In the genomic region with DNA sequence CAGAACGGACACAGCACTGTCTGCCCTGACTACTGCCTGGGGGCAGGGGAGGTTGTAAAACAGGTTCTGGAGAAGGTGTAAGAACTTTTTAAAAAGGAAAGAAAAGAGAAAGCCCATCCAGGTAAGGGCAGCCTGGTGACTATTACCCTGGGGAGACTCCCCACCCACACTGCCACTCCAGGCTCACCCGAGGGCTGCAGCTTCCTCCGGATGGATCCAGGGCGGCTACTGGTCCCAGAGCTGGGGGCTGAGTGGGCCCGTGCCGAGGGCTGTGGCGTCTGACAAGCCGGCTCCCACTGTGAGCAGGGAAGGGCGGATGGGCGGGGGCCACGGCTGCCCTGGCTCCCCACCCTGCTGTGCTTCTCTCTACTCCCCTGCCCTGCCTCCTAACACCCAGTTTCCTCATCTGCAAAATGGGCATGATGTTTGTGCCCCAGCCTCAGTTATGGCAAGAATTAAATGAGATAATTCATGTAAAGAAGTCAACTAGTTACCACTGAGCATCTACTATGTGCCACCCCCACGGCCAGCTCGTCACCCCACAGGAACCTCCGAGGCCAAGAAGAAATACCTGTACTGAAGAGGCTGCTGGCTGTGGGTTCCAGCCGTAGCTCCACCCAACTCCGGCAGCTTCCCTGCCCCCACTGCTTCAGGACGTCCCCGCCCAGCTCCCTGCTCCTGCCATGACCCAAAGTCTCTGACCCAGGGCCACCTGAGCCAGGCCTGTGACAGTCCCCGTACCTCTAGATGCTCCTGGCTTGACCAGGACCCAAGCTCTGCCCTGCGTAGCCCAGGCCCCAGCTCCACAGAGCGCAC, we compare ENCODE assay signal across 25 cellular contexts. TPM values are rescaled to one million over a fixed set of nuclear protein-coding genes. Genes with fewer than 3 reads are reported as not detected.
DNase-seq lines count a peak whose midpoint lies in the region; ATAC-seq, FAIRE-seq and TF ChIP-seq lines count a peak whose summit lies in the region.
"Had no signal": no experiment of that assay in that cellular context is flagged by ENCODE, and none has a peak within 500 bp of the region (broad histone marks: within the 10 kb centered on the region; RNA-seq: fewer than 3 reads in every experiment).

No MANE protein-coding gene starts in this region.

- POLR2A ChIA-PET in HepG2 (lab: Yijun Ruan, JAX), result interaction anchor here (1.2 kb wide), 1 partner anchor 22 kb away, joined by 3 read pairs; no protein-coding TSS in a partner anchor
- POLR2A ChIA-PET in RWPE1 (lab: Yijun Ruan, JAX; ENCODE audit: low non-redundant PET), result no interaction called here

- H3K4me1 ChIP-seq in HepG2 (ENCODE audit: insufficient read depth, low read length) (no peaks in the 10 kb centered on the region), right lobe of liver (no peaks in the 10 kb centered on the region)
- H3K4me1 ChIP-seq: colonic mucosa had no signal

- TF ChIP-seq RAD21 in HepG2 (CRISPR knock-in tag; IDR thresholded peaks at IDR 0.05), result no peak

- H3K9me3 ChIP-seq in HepG2 (ENCODE audit: low read length) (no peaks in the 10 kb centered on the region), right lobe of liver (no peaks in the 10 kb centered on the region)
- H3K9me3 ChIP-seq: body of pancreas, colonic mucosa, ovary, SJCRH30, thyroid gland had no signal

- peaks cover 25 to 51% of the 10 kb centered on the region in 2 experiments for H3K36me3 ChIP-seq in HepG2 (replicated peaks in 1 of 2; ENCODE audit: control insufficient read depth in 1 of 2, insufficient read depth in 2 of 2, low read length in 2 of 2)
- H3K36me3 ChIP-seq in right lobe of liver, result peaks cover 2 to 34% (median 13%) of the 10 kb centered on the region in 4 donors
- H3K36me3 ChIP-seq: colonic mucosa, ovary had no signal

- H3K27ac ChIP-seq in HepG2 (ENCODE audit: extremely low read length, insufficient read depth, low read length) (no peak overlapping the region), right lobe of liver (no peak overlapping the region), RWPE1 (peak overlapping the region; percentile 90)
- H3K27ac ChIP-seq: colonic mucosa, ovary, SJCRH30, thyroid gland had no signal

- peaks cover 12% of the 10 kb centered on the region for H3K4me1 Mint-ChIP-seq in type B pancreatic cell (ENCODE audit: unreplicated experiment)

- no peaks in the 10 kb centered on the region for H3K27me3 Mint-ChIP-seq in type B pancreatic cell
- H3K27me3 Mint-ChIP-seq: activated naive CD8-positive, alpha-beta T cell; activated T-cell treated with anti-CD3 and anti-CD28 coated beads, Interleukin-2, amount 50 U/mL, for 24 hours had no signal

- peak overlapping the region; percentile 61 for H3K27ac Mint-ChIP-seq in type B pancreatic cell
- H3K27ac Mint-ChIP-seq: activated naive CD8-positive, alpha-beta T cell; activated T-cell treated with anti-CD3 and anti-CD28 coated beads, Interleukin-2, amount 50 U/mL, for 24 hours had no signal

- no peak overlapping the region for H3K4me3 Mint-ChIP-seq in type B pancreatic cell
- H3K4me3 Mint-ChIP-seq: activated naive CD8-positive, alpha-beta T cell; activated T-cell treated with anti-CD3 and anti-CD28 coated beads, Interleukin-2, amount 50 U/mL, for 24 hours had no signal

- no peaks in the 10 kb centered on the region for H3K9me3 Mint-ChIP-seq in type B pancreatic cell
- H3K9me3 Mint-ChIP-seq: activated T-cell treated with anti-CD3 and anti-CD28 coated beads, Interleukin-2, amount 50 U/mL, for 24 hours had no signal

- no peak for FAIRE-seq in HepG2 (lab: Jason Lieb, UNC)
- FAIRE-seq: GM18507 had no signal

- TF ChIP-seq EP300 in HepG2 (IDR thresholded peaks at IDR 0.05; ENCODE audit: low read depth in 2 of 2, low read length in 2 of 2), result no peak
- no peak for TF ChIP-seq EP300 in HepG2 (CRISPR knock-in tag; IDR thresholded peaks at IDR 0.05; ENCODE audit: borderline replicate concordance)

- no TSS peak for BruUV-seq in HepG2 (replicated peaks; lab: Mats Ljungman, UMichigan)

- CTCF ChIA-PET in HepG2 (lab: Yijun Ruan, JAX; ENCODE audit: low intra/inter-chr PET ratio, low total read pairs) (interaction anchor here (1.1 kb wide), 1 partner anchor 22 kb away, joined by 3 read pairs; no protein-coding TSS in a partner anchor), RWPE1 (lab: Yijun Ruan, JAX) (interaction anchor here (0.6 to 5.2 kb wide), 6 partner anchors 42 to 745 kb away, joined by 3 to 35 read pairs (median 4); a partner anchor contains a TSS)

- H3K4me3 ChIP-seq in HepG2 (replicated peaks in 1 of 3; ENCODE audit: insufficient read depth in 1 of 3, low read depth in 2 of 3, low read length in 3 of 3) (no peak overlapping the region), right lobe of liver (no peak overlapping the region), foreskin fibroblast (ENCODE audit: low read depth in 1 of 2, low read length in 2 of 2) (no peak overlapping the region)
- H3K4me3 ChIP-seq: body of pancreas, colonic mucosa, ovary, SJCRH30, thyroid gland had no signal

- no peak for ATAC-seq in HepG2
- no peak for ATAC-seq in right lobe of liver
- ATAC-seq: body of pancreas, left lobe of liver had no signal

- TF ChIP-seq POLR2A in HepG2 (IDR thresholded peaks at IDR 0.05; ENCODE audit: insufficient read depth in 1 of 2, low read depth in 2 of 2, low read length in 2 of 2) (no peak), right lobe of liver (IDR thresholded peaks at IDR 0.05) (no peak)

- no peak overlapping the region for H3K9ac ChIP-seq in HepG2 (ENCODE audit: insufficient read depth, low read depth, low read length)

- H2AFZ ChIP-seq in HepG2 (ENCODE audit: low read length), result no peak overlapping the region

- no peaks in the 10 kb centered on the region for H3K36me3 Mint-ChIP-seq in type B pancreatic cell
- H3K36me3 Mint-ChIP-seq: activated naive CD8-positive, alpha-beta T cell had no signal

- 97% methylated on average over 20 of the region's 21 CpGs for WGBS in HepG2 (ENCODE audit: low lambda C conversion rate)
- WGBS in right lobe of liver (ENCODE audit: insufficient coverage, low coverage, low lambda C conversion rate, missing lambda C conversion rate), result 81% methylated on average over 8 of the region's 21 CpGs

- H4K20me1 ChIP-seq in HepG2 (ENCODE audit: insufficient read depth, low read length), result no peaks in the 10 kb centered on the region

- in situ Hi-C loops in HepG2 (cut with HindIII; ENCODE audit: extremely low pct_ligation_motif_present, low pct_unique_long_range_greater_than_20kb), result loop anchor here (5.0 kb wide), 2 partner anchors 103 to 243 kb away; a partner anchor contains a TSS

- H3K4me2 ChIP-seq in HepG2 (ENCODE audit: low read depth, low read length), result no peak overlapping the region

- intact Hi-C loops in HepG2 (cut with micrococcal nuclease; ENCODE audit: unreplicated experiment) (no loop called here), right lobe of liver (cut with DNase I) (loop anchor here in 1 of 2 donors (10.0 kb wide), 1 partner anchor 255 kb away; no protein-coding TSS in a partner anchor)

- no peaks in the 10 kb centered on the region for H3K79me2 ChIP-seq in HepG2 (ENCODE audit: insufficient read depth, low read length)

- DNase-seq in HepG2 (ENCODE audit: low spot score), result no peak
- no peak for DNase-seq in right lobe of liver
- peak; percentile 63 for DNase-seq in RWPE1 (ENCODE audit: low spot score)
- DNase-seq in islet precursor cell, result peak; percentile 90
- DNase-seq in type B pancreatic cell (ENCODE audit: extremely low spot score, unreplicated experiment), result no peak
- no peak for DNase-seq in GM20000 (ENCODE audit: low spot score)
- DNase-seq in dermis blood vessel endothelial cell, result no peak
- DNase-seq in foreskin fibroblast, result no peak
- DNase-seq: activated CD4-positive, alpha-beta T cell treated with anti-CD3 and anti-CD28 coated beads, Interleukin-2, amount 50 U/mL, for 4 hours; activated T-cell treated with anti-CD3 and anti-CD28 coated beads, Interleukin-2, amount 50 U/mL, for 24 hours; body of pancreas; colonic mucosa; COR-L47; NCI-H1092 treated with DMSO at 0.1 percent for 48 hours; NCI-H2081 treated with DMSO at 0.1 percent for 48 hours; NCI-H524 treated with DMSO at 0.1 percent for 48 hours; ovary; SJCRH30; stimulated activated CD4-positive, alpha-beta T cell treated with anti-CD3 and anti-CD28 coated beads, Interleukin-1b, Interleukin-23, amount 100 ng/mL, for 48 hours; stimulated activated naive CD4-positive, alpha-beta T cell treated with Interleukin-2 at 50 U/mL for 16 hours; thyroid gland had no signal

- H3K27me3 ChIP-seq in HepG2 (ENCODE audit: control insufficient read depth in 1 of 2, insufficient read depth in 2 of 2, low read length in 2 of 2) (no peaks in the 10 kb centered on the region), right lobe of liver (no peaks in the 10 kb centered on the region)
- H3K27me3 ChIP-seq: body of pancreas, colonic mucosa, ovary, SJCRH30, thyroid gland had no signal

- TF ChIP-seq CTCF in HepG2 (CRISPR knock-in tag; IDR thresholded peaks at IDR 0.05), result no peak
- TF ChIP-seq CTCF in right lobe of liver (IDR thresholded peaks at IDR 0.05), result no peak
- no peak for TF ChIP-seq CTCF in RWPE1 (conservative IDR thresholded peaks at IDR 0.05; ENCODE audit: low read depth)
- TF ChIP-seq CTCF in type B pancreatic cell (conservative IDR thresholded peaks at IDR 0.05), result no peak
- no peak for TF ChIP-seq CTCF in GM20000 (IDR thresholded peaks at IDR 0.05; ENCODE audit: extremely low read depth, missing control alignments)
- no peak for TF ChIP-seq CTCF in foreskin fibroblast (IDR thresholded peaks at IDR 0.05; ENCODE audit: low read depth, low read length)

RNA-seq across cellular contexts. Expression of a gene that starts 24.2 kb away (rescaled TPM):
- total RNA-seq in HepG2 (2016; rRNA removed; fragmentation: Illumina TruSeq; extraction: Trizol) (25.2 and 31.5 TPM in 2 replicates), right lobe of liver (10 to 100 TPM in 2 of 6 experiments, 1 to 10 TPM in 4; 5.6 to 17.5 (median 8.5) TPM), type B pancreatic cell (ENCODE audit: low replicate concordance) (20.2 and 31.7 TPM in 2 replicates), dermis blood vessel endothelial cell (26.2 and 48.3 TPM in 2 replicates)
- 14.2 and 18.3 TPM in 2 replicates for total RNA-seq in HepG2 (2016; cell fraction: cytosol; rRNA removed; fragmentation: Illumina TruSeq; extraction: Trizol; ENCODE audit: low read depth)
- 21.2 and 33.1 TPM in 2 replicates for total RNA-seq in HepG2 (2016; cell fraction: insoluble cytoplasmic fraction; rRNA removed; fragmentation: Illumina TruSeq; extraction: Trizol)
- 34.3 and 42.2 TPM in 2 replicates for total RNA-seq in HepG2 (2016; cell fraction: membrane; rRNA removed; fragmentation: Illumina TruSeq; extraction: Trizol)
- total RNA-seq in HepG2 (2016; cell fraction: nucleus; rRNA removed; fragmentation: Illumina TruSeq; extraction: Trizol), result 21.9 and 25.7 TPM in 2 replicates
- polyA plus RNA-seq in HepG2 (2011; rRNA removed), result 39.8 and 43.5 TPM in 2 replicates
- 17.4 and 27.7 TPM in 2 replicates for polyA plus RNA-seq in HepG2 (2011; cell fraction: cytosol; rRNA removed)
- polyA plus RNA-seq in HepG2 (2011; cell fraction: nucleus; rRNA removed), result 122 and 146 TPM in 2 replicates
- 16.2 and 20.9 TPM in 2 replicates for polyA plus RNA-seq in HepG2 (2012)
- polyA plus RNA-seq in HepG2 (2016; cell fraction: cytosol; fragmentation: Illumina TruSeq; extraction: Trizol; ENCODE audit: low read depth), result 15.0 and 20.0 TPM in 2 replicates
- polyA plus RNA-seq in HepG2 (2016; cell fraction: insoluble cytoplasmic fraction; fragmentation: Illumina TruSeq; extraction: Trizol; ENCODE audit: low read depth), result 22.6 and 30.3 TPM in 2 replicates
- polyA plus RNA-seq in HepG2 (2016; cell fraction: membrane; fragmentation: Illumina TruSeq; extraction: Trizol; ENCODE audit: low read depth), result 30.4 and 34.5 TPM in 2 replicates
- 49.3 and 53.8 TPM in 2 replicates for polyA plus RNA-seq in HepG2 (2016; cell fraction: nucleus; fragmentation: Illumina TruSeq; extraction: Trizol; ENCODE audit: insufficient read depth, low read depth)
- 29.8 and 60.0 TPM in 2 replicates for polyA minus RNA-seq in HepG2 (2011; rRNA and poly(A)+ RNA removed; ENCODE audit: low replicate concordance)
- 13.6 and 19.1 TPM in 2 replicates for polyA minus RNA-seq in HepG2 (2011; cell fraction: cytosol; rRNA and poly(A)+ RNA removed)
- polyA minus RNA-seq in HepG2 (2011; cell fraction: nucleus; rRNA and poly(A)+ RNA removed), result 27.9 and 30.3 TPM in 2 replicates

RNA-seq across cellular contexts. Expression of a gene that starts 42.5 kb away (rescaled TPM):
- total RNA-seq in HepG2 (2016; rRNA removed; fragmentation: Illumina TruSeq; extraction: Trizol), result 30.0 and 45.3 TPM in 2 replicates
- 11.2 and 13.3 TPM in 2 replicates for total RNA-seq in HepG2 (2016; cell fraction: cytosol; rRNA removed; fragmentation: Illumina TruSeq; extraction: Trizol; ENCODE audit: low read depth)
- 26.2 and 45.1 TPM in 2 replicates for total RNA-seq in HepG2 (2016; cell fraction: insoluble cytoplasmic fraction; rRNA removed; fragmentation: Illumina TruSeq; extraction: Trizol)
- total RNA-seq in HepG2 (2016; cell fraction: membrane; rRNA removed; fragmentation: Illumina TruSeq; extraction: Trizol), result 23.6 and 24.3 TPM in 2 replicates
- 39.1 and 45.8 TPM in 2 replicates for total RNA-seq in HepG2 (2016; cell fraction: nucleus; rRNA removed; fragmentation: Illumina TruSeq; extraction: Trizol)
- 42.1 and 70.6 TPM in 2 replicates for polyA plus RNA-seq in HepG2 (2011; rRNA removed)
- polyA plus RNA-seq in HepG2 (2011; cell fraction: cytosol; rRNA removed), result 43.4 and 59.0 TPM in 2 replicates
- polyA plus RNA-seq in HepG2 (2011; cell fraction: nucleus; rRNA removed), result 225 and 236 TPM in 2 replicates
- 21.3 and 43.4 TPM in 2 replicates for polyA plus RNA-seq in HepG2 (2012)
- polyA plus RNA-seq in HepG2 (2016; cell fraction: cytosol; fragmentation: Illumina TruSeq; extraction: Trizol; ENCODE audit: low read depth), result 14.4 and 14.6 TPM in 2 replicates
- 20.2 and 24.5 TPM in 2 replicates for polyA plus RNA-seq in HepG2 (2016; cell fraction: insoluble cytoplasmic fraction; fragmentation: Illumina TruSeq; extraction: Trizol; ENCODE audit: low read depth)
- 13.8 and 19.9 TPM in 2 replicates for polyA plus RNA-seq in HepG2 (2016; cell fraction: membrane; fragmentation: Illumina TruSeq; extraction: Trizol; ENCODE audit: low read depth)
- 79.4 and 80.8 TPM in 2 replicates for polyA plus RNA-seq in HepG2 (2016; cell fraction: nucleus; fragmentation: Illumina TruSeq; extraction: Trizol; ENCODE audit: insufficient read depth, low read depth)
- polyA minus RNA-seq in HepG2 (2011; rRNA and poly(A)+ RNA removed; ENCODE audit: low replicate concordance), result 132 and 141 TPM in 2 replicates
- polyA minus RNA-seq in HepG2 (2011; cell fraction: cytosol; rRNA and poly(A)+ RNA removed), result 31.9 and 33.7 TPM in 2 replicates
- polyA minus RNA-seq in HepG2 (2011; cell fraction: nucleus; rRNA and poly(A)+ RNA removed), result 94.9 and 117 TPM in 2 replicates
- 10 to 100 TPM; 20.3 to 88.9 (median 46.4) TPM for total RNA-seq in right lobe of liver
- 27.3 and 48.4 TPM in 2 replicates for total RNA-seq in type B pancreatic cell (ENCODE audit: low replicate concordance)
- 58.3 and 75.4 TPM in 2 replicates for total RNA-seq in dermis blood vessel endothelial cell
- total RNA-seq: T-helper 1 cell treated with Interleukin-12 subunit alpha and Interleukin-12 subunit beta and Interleukin-4 antibody, amounts not matched to agents 30 ng/mL and 1 ng/mL, for 36 hours had no signal

Comparison
In these comparisons a context has a peak if more than half of its experiments do, and no peak if none do; other contexts are left out.
1. DNase-seq: peak in RWPE1 (single experiment) and islet precursor cell (single experiment); none in HepG2 (single experiment), right lobe of liver (0 of 3), type B pancreatic cell (single experiment), GM20000 (single experiment), dermis blood vessel endothelial cell (single experiment) and foreskin fibroblast (0 of 2).